In the genomic region with DNA sequence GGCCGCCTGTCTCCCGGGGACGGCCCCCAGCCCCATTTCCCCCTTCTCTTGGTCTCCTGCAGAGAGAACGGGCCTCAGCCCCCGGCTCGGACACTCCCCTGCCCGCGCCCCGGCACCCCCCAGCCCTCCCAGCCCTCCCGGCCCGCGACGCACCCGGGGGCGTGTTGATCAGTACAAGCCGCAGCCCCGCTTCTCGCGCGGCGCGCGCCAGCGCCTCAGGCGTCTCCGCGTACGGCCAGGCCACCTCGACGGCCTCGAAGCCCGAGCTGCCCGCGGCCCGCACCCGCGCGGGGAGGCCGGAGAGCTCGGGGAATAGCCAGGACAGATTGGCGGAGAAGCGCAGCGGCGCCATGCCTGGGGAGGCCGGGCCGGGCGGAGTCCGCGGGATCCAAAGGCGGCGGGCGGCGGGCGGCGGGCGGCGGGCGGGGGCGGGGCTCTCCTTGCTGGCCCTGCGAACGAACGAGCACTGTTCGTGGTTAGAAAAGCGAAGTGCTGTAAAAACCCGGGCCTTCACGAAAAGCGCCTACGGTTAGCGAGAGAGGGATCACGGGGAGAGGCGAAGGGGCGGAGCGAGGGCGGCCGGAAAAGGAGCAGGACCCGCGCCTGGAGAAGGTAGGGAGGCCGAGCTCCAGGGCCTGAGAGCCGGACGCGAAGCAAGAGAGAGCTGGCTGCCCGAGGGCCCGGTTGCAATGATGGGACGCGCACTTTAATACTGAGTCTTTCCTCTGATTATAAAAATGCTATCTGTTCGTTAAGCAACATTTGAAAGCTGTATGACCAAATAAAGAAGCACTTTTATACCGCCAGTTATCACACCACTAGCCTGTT, we compare ENCODE assay signal across 8 cellular contexts. TPM values are rescaled to one million over a fixed set of nuclear protein-coding genes. Genes with fewer than 3 reads are reported as not detected.
DNase-seq lines count a peak whose midpoint lies in the region; ATAC-seq, FAIRE-seq and TF ChIP-seq lines count a peak whose summit lies in the region.

A gene with protein sequence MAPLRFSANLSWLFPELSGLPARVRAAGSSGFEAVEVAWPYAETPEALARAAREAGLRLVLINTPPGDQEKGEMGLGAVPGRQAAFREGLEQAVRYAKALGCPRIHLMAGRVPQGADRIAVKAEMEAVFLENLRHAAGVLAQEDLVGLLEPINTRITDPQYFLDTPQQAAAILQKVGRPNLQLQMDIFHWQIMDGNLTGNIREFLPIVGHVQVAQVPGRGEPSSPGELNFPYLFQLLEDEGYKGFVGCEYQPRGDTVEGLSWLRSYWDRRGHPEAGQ (minus strand): TSS at position 490 of the 828 bp plus-strand sequence. CDS start 138 bp downstream, at position 352.

- H3K36me3 ChIP-seq in H1 (ENCODE audit: control insufficient read depth in 2 of 4, insufficient read depth in 4 of 4, low read length in 3 of 4), result peaks cover 3 to 24% (median 12%) of the 10 kb centered on the region in 4 experiments; a peak in 5 of 8 replicates

- H3K14ac ChIP-seq in H1 (ENCODE audit: insufficient read length), result no peak within 1 kb of the TSS

- H4K91ac ChIP-seq in H1 (replicated peaks; ENCODE audit: insufficient read length, low read length), result peak within 1 kb of the TSS; percentile 58

- H4K5ac ChIP-seq in H1 (ENCODE audit: insufficient read length, low read depth, low read length), result peak within 1 kb of the TSS; percentile 74

- peaks cover 42% of the 10 kb centered on the region for H3K36me3 Mint-ChIP-seq in CD4-positive, alpha-beta T cell (ENCODE audit: low read depth)

- peaks cover 10% of the 10 kb centered on the region; the same call in 1 of the 2 replicates for H3K23me2 ChIP-seq in H1 (ENCODE audit: low read depth, low read length)

- TF ChIP-seq CTCF in CD4-positive, alpha-beta T cell (IDR thresholded peaks at IDR 0.05), result no peak
- no peak for TF ChIP-seq CTCF in H1 (IDR thresholded peaks at IDR 0.05; ENCODE audit: control extremely low read depth in 1 of 3, insufficient read depth in 1 of 3, low read depth in 1 of 3, low read length in 3 of 3)

- peaks cover 3 to 8% (median 4%) of the 10 kb centered on the region in 4 experiments; a peak in 5 of 7 replicates for H3K4me1 ChIP-seq in H1 (replicated peaks in 1 of 4; ENCODE audit: control insufficient read depth in 3 of 4, insufficient read depth in 4 of 4, low read length in 3 of 4)

- peak within 1 kb of the TSS; percentile 83 to 88 for H3K4me2 ChIP-seq in H1 (ENCODE audit: insufficient read depth in 1 of 2, low read depth in 2 of 2, low read length in 2 of 2)

- peak within 1 kb of the TSS; percentile 88 for H3K4me3 Mint-ChIP-seq in CD4-positive, alpha-beta T cell

- peak within 1 kb of the TSS; percentile 77 for H2AFZ ChIP-seq in H1 (ENCODE audit: low read length)

- H3K27me3 ChIP-seq in CD4-positive, alpha-beta T cell (ENCODE audit: control insufficient read depth, insufficient read depth, low read length), result peaks cover 6% of the 10 kb centered on the region
- no peaks in the 10 kb centered on the region; a peak in 1 of 7 replicates for H3K27me3 ChIP-seq in H1 (replicated peaks in 1 of 4; ENCODE audit: control insufficient read depth in 3 of 4, extremely low read depth in 1 of 4, insufficient read depth in 3 of 4, low read length in 3 of 4)

- H2BK120ac ChIP-seq in H1 (replicated peaks; ENCODE audit: low read depth, low read length), result peak within 1 kb of the TSS; percentile 60

- no peak for FAIRE-seq in H1 (lab: Jason Lieb, UNC)

- H3K27me3 Mint-ChIP-seq in CD4-positive, alpha-beta T cell, result peaks cover 12% of the 10 kb centered on the region

- no peaks in the 10 kb centered on the region; a peak in 1 of 4 replicates for H3K79me2 ChIP-seq in H1 (ENCODE audit: control insufficient read depth in 1 of 2, insufficient read depth in 2 of 2, low read length in 2 of 2)

- no peaks in the 10 kb centered on the region for H3K79me1 ChIP-seq in H1 (ENCODE audit: low read depth, low read length)

- H4K8ac ChIP-seq in H1 (ENCODE audit: extremely low read depth, insufficient read depth, low read length), result peak within 1 kb of the TSS; percentile 80; the same call in 1 of the 2 replicates

- DNase-seq in CD4-positive, alpha-beta T cell, result peak; percentile 39 to 63 (median 58)
- peak; percentile 100 for DNase-seq in NCI-H748 (lab: John Stamatoyannopoulos, UW; ENCODE audit: unreplicated experiment)
- peak; percentile 10 to 13 for DNase-seq in activated CD8-positive, alpha-beta memory T cell treated with anti-CD3 and anti-CD28 coated beads for 4 hours (ENCODE audit: low read depth in 2 of 2)
- peak; percentile 60 to 84 for DNase-seq in H1 (ENCODE audit: low read depth in 1 of 2, low spot score in 2 of 2)
- peak; percentile 86 for DNase-seq in medulla oblongata (ENCODE audit: extremely low spot score)
- DNase-seq in stimulated activated CD4-positive, alpha-beta T cell treated with anti-CD3 and anti-CD28 coated beads, TNF-alpha, amount 100 ng/mL, for 48 hours (ENCODE audit: low read depth in 3 of 3), result peak; percentile 49 to 62 (median 58)

- POLR2A ChIA-PET in CD4-positive, alpha-beta T cell (lab: Charles Lee), result interaction anchor here (0.6 to 2.2 kb wide), 14 partner anchors 8 to 762 kb away, joined by 3 to 15 read pairs (median 6); a partner anchor contains a TSS
- POLR2A ChIA-PET in H1 (lab: Charles Lee; ENCODE audit: partially characterized antibody), result interaction anchor here (0.6 to 3.0 kb wide), 26 partner anchors 10 to 252 kb away, joined by 3 to 22 read pairs (median 4); a partner anchor contains a TSS

- no peak for TF ChIP-seq RAD21 in H1 (IDR thresholded peaks at IDR 0.05 in 1 of 2, conservative IDR thresholded peaks at IDR 0.05 in 1 of 2; ENCODE audit: low read depth in 2 of 2, low read length in 2 of 2)

- peak within 1 kb of the TSS; percentile 75 for H2BK12ac ChIP-seq in H1 (ENCODE audit: low read depth, low read length)

- H3K4ac ChIP-seq in H1 (replicated peaks; ENCODE audit: insufficient read length, low read depth, low read length), result peak within 1 kb of the TSS; percentile 70

- H3K9me3 Mint-ChIP-seq in CD4-positive, alpha-beta T cell, result no peaks in the 10 kb centered on the region

- intact Hi-C loops in CD4-positive, alpha-beta T cell (cut with DNase I, micrococcal nuclease), result loop anchor here in 1 of 2 experiments (5.0 to 10.0 kb wide), 2 partner anchors 66 to 491 kb away; a partner anchor contains a TSS

- 0 out of 2 replicates have a peak within 1 kb of the TSS, but pooled peaks have one; percentile 25 for H2BK15ac ChIP-seq in H1 (ENCODE audit: low read length)

- no peak within 1 kb of the TSS for H3K23ac ChIP-seq in H1 (ENCODE audit: insufficient read length)

- TF ChIP-seq EP300 in H1 (IDR thresholded peaks at IDR 0.05; ENCODE audit: borderline replicate concordance in 1 of 2, low read depth in 2 of 2, low read length in 2 of 2), result no peak

- peak; percentile 72 for ATAC-seq in CD4-positive, alpha-beta T cell (ENCODE audit: poor library complexity)
- peak; percentile 34 for ATAC-seq in HG02678 (IDR thresholded peaks at IDR 0.05; ENCODE audit: unreplicated experiment)
- no peak for ATAC-seq in GM18870 (IDR thresholded peaks at IDR 0.05; ENCODE audit: unreplicated experiment)

- peaks cover 0 to 5% of the 10 kb centered on the region in 2 experiments for H4K20me1 ChIP-seq in H1 (replicated peaks in 1 of 2; ENCODE audit: control insufficient read depth in 1 of 2, insufficient read depth in 2 of 2, low read length in 2 of 2)

- CTCF ChIA-PET in CD4-positive, alpha-beta T cell (lab: Charles Lee), result no interaction called here
- CTCF ChIA-PET in H1 (lab: Charles Lee; ENCODE audit: partially characterized antibody), result interaction anchor here (0.8 to 2.6 kb wide), 7 partner anchors 9 to 165 kb away, joined by 3 to 10 read pairs (median 3); no protein-coding TSS in a partner anchor

- peak within 1 kb of the TSS; percentile 57; the same call in 1 of the 2 replicates for H2BK5ac ChIP-seq in H1 (ENCODE audit: low read depth, low read length)

- peak within 1 kb of the TSS; percentile 2 for H3K27ac ChIP-seq in CD4-positive, alpha-beta T cell (ENCODE audit: low read depth, low read length)
- H3K27ac ChIP-seq in H1 (ENCODE audit: low read depth, low read length), result no peak within 1 kb of the TSS; the same call in 1 of the 2 replicates

- H3K4me1 Mint-ChIP-seq in CD4-positive, alpha-beta T cell (ENCODE audit: low read depth), result peaks cover 20% of the 10 kb centered on the region

- peak within 1 kb of the TSS; percentile 88 for H3K18ac ChIP-seq in H1 (ENCODE audit: extremely low read depth, low read length)

- peak within 1 kb of the TSS; percentile 49 to 68 (median 65) for H3K4me3 ChIP-seq in H1 (ENCODE audit: extremely low read depth in 1 of 4, insufficient read depth in 2 of 4, low read depth in 3 of 4, low read length in 4 of 4)

- peak; percentile 36 to 66; a peak in 2 of 3 replicates for TF ChIP-seq POLR2A in H1 (IDR thresholded peaks at IDR 0.05; ENCODE audit: control extremely low read depth in 1 of 2, low read depth in 2 of 2, low read length in 2 of 2)

- no peak within 1 kb of the TSS for H3K56ac ChIP-seq in H1 (replicated peaks; ENCODE audit: insufficient read length, low read depth, low read length)

- no peaks in the 10 kb centered on the region for H3K9me3 ChIP-seq in CD4-positive, alpha-beta T cell (ENCODE audit: control insufficient read depth, low read length)
- H3K9me3 ChIP-seq in H1 (ENCODE audit: insufficient read depth in 2 of 2, low read depth in 1 of 2, low read length in 1 of 2), result no peaks in the 10 kb centered on the region

- WGBS in H1 (ENCODE audit: extremely low coverage in 1 of 2, insufficient coverage in 1 of 2, insufficient read length in 1 of 2, insufficient replicate concordance in 2 of 2, low coverage in 1 of 2, low lambda C conversion rate in 2 of 2, missing lambda C conversion rate in 1 of 2), 2 experiments, result 1% methylated on average over 62 of the region's 87 CpGs; no CpG with 5 or more reads in 1 of the 2 experiments

- H3K9ac ChIP-seq in H1 (replicated peaks in 1 of 4; ENCODE audit: extremely low read depth in 1 of 4, low read depth in 3 of 4, low read length in 3 of 4), result peak within 1 kb of the TSS; percentile 43 to 82 (median 47)

- no peak within 1 kb of the TSS for H2BK20ac ChIP-seq in H1 (ENCODE audit: low read length)

- peak within 1 kb of the TSS; percentile 85 for H3K27ac Mint-ChIP-seq in CD4-positive, alpha-beta T cell

- peak within 1 kb of the TSS; percentile 31; the same call in 1 of the 2 replicates for H2AK5ac ChIP-seq in H1 (ENCODE audit: low read depth, low read length)

TF ChIP-seq in H1, 55 proteins besides CTCF, POLR2A, EP300 and RAD21 (continues in another document):
- no peak for TF ChIP-seq SP2 (IDR thresholded peaks at IDR 0.05; ENCODE audit: low read length)
- TF ChIP-seq SIX5 (IDR thresholded peaks at IDR 0.05; ENCODE audit: low read depth, low read length), result no peak

RNA-seq across cellular contexts. Expression of the gene that starts here (rescaled TPM):
- 10 to 100 TPM; 26.1 to 31.6 TPM for total RNA-seq in CD4-positive, alpha-beta T cell
- 17.0 and 17.7 TPM in 2 replicates for total RNA-seq in H1 (2021; fragmentation: NEBNext Ultra II Directional; extraction: Animal tissue kit (Norgen Biotek cat#: 25700))
- 14.4 and 21.8 TPM in 2 replicates for polyA plus RNA-seq in H1 (2011; rRNA removed)
- polyA plus RNA-seq in H1 (2011; cell fraction: cytosol; rRNA removed), result 19.0 TPM
- polyA plus RNA-seq in H1 (2011; cell fraction: nucleus; rRNA removed), result 61.7 TPM
- polyA plus RNA-seq in H1 (2012, experiment 1 of 2), result 17.4 to 26.8 TPM (median 22.2 TPM) in 4 replicates
- polyA plus RNA-seq in H1 (2012, experiment 2 of 2), result 13.2 TPM
- polyA plus RNA-seq in H1 (2013, experiment 1 of 2), result 9.6 TPM
- 10.0 TPM for polyA plus RNA-seq in H1 (2013, experiment 2 of 2)
- polyA minus RNA-seq in H1 (2011; rRNA and poly(A)+ RNA removed), result 4.2 and 8.0 TPM in 2 replicates
- polyA minus RNA-seq in H1 (2011; cell fraction: cytosol; rRNA and poly(A)+ RNA removed), result 10.1 TPM
- 19.7 TPM for polyA minus RNA-seq in H1 (2011; cell fraction: nucleus; rRNA and poly(A)+ RNA removed)

Comparison
In these comparisons a context has a peak if more than half of its experiments do, and no peak if none do; other contexts are left out.
1. DNase-seq: peak in every context shown above with its lines; median percentile 100 in NCI-H748; 86 in medulla oblongata; 72 in H1; 58 in CD4-positive, alpha-beta T cell; 58 in stimulated activated CD4-positive, alpha-beta T cell treated with anti-CD3 and anti-CD28 coated beads, TNF-alpha, amount 100 ng/mL, for 48 hours; 12 in activated CD8-positive, alpha-beta memory T cell treated with anti-CD3 and anti-CD28 coated beads for 4 hours.